ENCODE assay signal across 25 cellular contexts in genomic region chr11:45688472-45689033, GRCh38.
"Had no signal": no experiment of that assay in that cellular context is flagged by ENCODE, and none has a peak within 500 bp of the region (broad histone marks: within the 10 kb centered on the region; RNA-seq: fewer than 3 reads in every experiment).

No MANE protein-coding gene starts in this region.

- H3K4me2 ChIP-seq: smooth muscle cell had no signal

- H3K27me3 ChIP-seq: right atrium auricular region had no signal

- H3K4me3 ChIP-seq: esophagus muscularis mucosa, heart right ventricle, left lung, lower lobe of right lung, mucosa of descending colon, right atrium auricular region, smooth muscle cell, stomach, tibial artery had no signal

- H3K36me3 ChIP-seq: esophagus muscularis mucosa, heart right ventricle, left lung, lower lobe of right lung, right atrium auricular region, stomach, tibial artery had no signal

- DNase-seq: activated CD4-positive, alpha-beta T cell treated with anti-CD3 and anti-CD28 coated beads for 4 hours; activated CD4-positive, alpha-beta T cell treated with anti-CD3 and anti-CD28 coated beads, Interleukin-2, amount 50 U/mL, for 4 hours; activated naive CD4-positive, alpha-beta T cell; activated T-cell treated with anti-CD3 and anti-CD28 coated beads for 4 hours; activated T-cell treated with anti-CD3 and anti-CD28 coated beads, Interleukin-2, amount 50 U/mL, for 72 hours; anterior cingulate cortex; dermis blood vessel endothelial cell; effector CD4-positive, alpha-beta T cell; foreskin melanocyte; heart right ventricle; left lung; lower lobe of right lung; mesenchymal stem cell; mucosa of descending colon; stimulated activated CD4-positive, alpha-beta T cell treated with anti-CD3 and anti-CD28 coated beads, Interleukin-15, amount 100 ng/mL, for 24 hours; stimulated activated CD4-positive, alpha-beta T cell treated with anti-CD3 and anti-CD28 coated beads, Interleukin-2, amount 100 ng/mL, for 24 hours; stimulated activated naive B cell treated with anti-CD40 and anti-IgM and Interleukin-4, amounts not matched to agents 10 μg/mL and 1 μg/mL and 100 μg/mL, for 72 hours; stomach; tibial artery had no signal

- ATAC-seq: activated naive CD4-positive, alpha-beta T cell treated with anti-CD3 and anti-CD28 coated beads, Interleukin-2, amount 50 U/mL, for 72 hours; activated T-cell treated with anti-CD3 and anti-CD28 coated beads, Interleukin-2, amount 50 U/mL, for 72 hours; heart right ventricle; left lung; lower lobe of right lung; mucosa of descending colon; natural killer cell treated with Interleukin-12 subunit alpha and Interleukin-12 subunit beta and Interleukin-15 and Interleukin-18, amount 100 ng/mL, for 72 hours; stimulated activated naive B cell treated with anti-CD40 and anti-IgM and Interleukin-4, amounts not matched to agents 10 μg/mL and 1 μg/mL and 100 μg/mL, for 72 hours had no signal

- H3K27ac ChIP-seq: esophagus muscularis mucosa, heart right ventricle, left lung, lower lobe of right lung, right atrium auricular region, stomach, tibial artery, VCaP had no signal

- H3K4me1 ChIP-seq: left lung, lower lobe of right lung, stomach, tibial artery had no signal
